ENCODE assay signal across 21 cellular contexts in the genomic region with DNA sequence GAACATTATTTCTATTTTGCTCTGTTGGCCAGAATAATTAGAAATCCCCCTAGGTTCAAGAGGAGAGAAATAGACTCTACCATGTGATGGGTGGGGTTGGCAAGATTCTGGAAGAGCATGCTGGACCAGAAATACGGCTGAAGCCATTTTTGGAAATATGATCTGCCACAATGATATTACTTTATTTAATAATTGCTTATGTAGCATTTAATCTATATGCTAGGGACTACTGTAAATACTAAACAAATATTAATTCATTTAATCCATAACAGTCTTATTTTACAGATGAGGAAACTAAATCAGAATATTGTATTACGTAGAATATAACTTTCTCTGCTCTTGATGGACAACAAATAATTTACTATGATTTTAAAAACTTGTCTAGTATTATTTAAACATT.
"Had no signal": no experiment of that assay in that cellular context is flagged by ENCODE, and none has a peak within 500 bp of the region (broad histone marks: within the 10 kb centered on the region; RNA-seq: fewer than 3 reads in every experiment).

No MANE protein-coding gene starts in this region.

- H3K9me3 ChIP-seq: mucosa of descending colon, pancreas, testis had no signal

- ATAC-seq: activated naive CD8-positive, alpha-beta T cell treated with anti-CD3 and anti-CD28 coated beads, Interleukin-2, amount 50 U/mL, for 24 hours; activated T-cell treated with anti-CD3 and anti-CD28 coated beads, Interleukin-2, amount 50 U/mL, for 4 hours; activated T-helper 17 cell treated with anti-CD3 and anti-CD28 coated beads, Interleukin-2, amount 50 U/mL, for 72 hours; left cardiac atrium; left ventricle myocardium superior; mucosa of descending colon; pancreas; right cardiac atrium had no signal

- H3K27ac ChIP-seq: epithelial cell of prostate, pancreas, testis had no signal

- H3K27me3 ChIP-seq: pancreas, testis had no signal

- H3K36me3 ChIP-seq: pancreas had no signal

- H3K4me1 ChIP-seq: testis had no signal

- H3K4me3 ChIP-seq: mucosa of descending colon, pancreas, testis had no signal

- DNase-seq: activated CD4-positive, alpha-beta memory T cell treated with anti-CD3 and anti-CD28 coated beads, Interleukin-2, amount 10 ng/mL, durations not matched to agents 7 days and 5 days; activated CD4-positive, alpha-beta T cell treated with anti-CD3 and anti-CD28 coated beads for 1 hour; activated CD4-positive, alpha-beta T cell treated with anti-CD3 and anti-CD28 coated beads, Interleukin-2, amount 10 ng/mL, durations not matched to agents 7 days and 5 days; activated CD8-positive, alpha-beta memory T cell treated with anti-CD3 and anti-CD28 coated beads, Interleukin-2, amount 50 U/mL, for 48 hours; activated gamma-delta T cell treated with Interleukin-2 at 50 U/mL for 16 hours; activated naive CD8-positive, alpha-beta T cell treated with anti-CD3 and anti-CD28 coated beads, Interleukin-2, amount 50 U/mL, for 24 hours; activated T-cell treated with anti-CD3 and anti-CD28 coated beads, Interleukin-2, amount 50 U/mL, for 4 hours; effector CD4-positive, alpha-beta T cell; glutamatergic neuron; left cardiac atrium; left ventricle myocardium superior; mucosa of descending colon; pancreas; right cardiac atrium; stimulated activated CD4-positive, alpha-beta T cell treated with anti-CD3 and anti-CD28 coated beads, Interleukin-2, amount 100 ng/mL, for 48 hours; stimulated activated naive CD4-positive, alpha-beta T cell treated with Interleukin-2 at 50 U/mL for 16 hours; T-helper 9 cell; testis; trophoblast cell had no signal
